In genomic region chr2:202508686-202509085, GRCh38 we compare ENCODE assay signal across 1 cellular context.
TF ChIP-seq lines count a peak whose summit lies in the region.

No MANE protein-coding gene starts in this region.

TF ChIP-seq in SK-N-SH, 30 proteins besides CTCF, POLR2A, EP300 and RAD21 (continued from another document):
- TF ChIP-seq SMC3 (IDR thresholded peaks at IDR 0.05; ENCODE audit: low read depth, low read length) (no peak), IRF3 (IDR thresholded peaks at IDR 0.05; ENCODE audit: low read depth, low read length) (no peak), RCOR1 (IDR thresholded peaks at IDR 0.05; ENCODE audit: low read length) (no peak), RFX5 (IDR thresholded peaks at IDR 0.05; ENCODE audit: low read length) (no peak), MXI1 (IDR thresholded peaks at IDR 0.05; ENCODE audit: low read depth, low read length) (no peak), ELF1 (IDR thresholded peaks at IDR 0.05) (no peak), FOXM1 (IDR thresholded peaks at IDR 0.05; ENCODE audit: low read depth) (no peak)
